ENCODE assay signal across 37 cellular contexts in the genomic region with DNA sequence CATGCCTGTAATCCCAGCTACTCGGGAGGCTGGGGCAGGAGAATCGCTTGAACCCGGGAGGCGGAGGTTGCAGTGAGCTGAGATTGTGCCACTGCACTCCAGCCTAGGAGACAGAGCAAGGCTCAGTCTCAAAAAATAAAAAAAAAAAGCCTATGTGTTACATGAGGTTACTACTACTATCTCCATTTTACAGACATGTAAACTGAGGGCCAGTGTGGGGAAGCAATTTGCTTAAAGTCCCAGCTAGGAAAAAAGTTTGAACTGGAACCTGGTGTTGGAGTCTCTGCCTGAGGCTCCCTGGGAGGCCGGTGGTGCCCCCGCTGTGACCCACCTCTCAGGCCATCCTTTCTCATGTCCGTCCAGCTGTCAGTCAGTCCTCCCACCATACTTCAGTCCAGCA. TPM values are rescaled to one million over a fixed set of nuclear protein-coding genes. Genes with fewer than 3 reads are reported as not detected.
"Had no signal": no experiment of that assay in that cellular context is flagged by ENCODE, and none has a peak within 500 bp of the region (broad histone marks: within the 10 kb centered on the region; RNA-seq: fewer than 3 reads in every experiment).

No MANE protein-coding gene starts in this region.

- H3K4me3 Mint-ChIP-seq: activated CD4-positive, alpha-beta T cell treated with anti-CD3 and anti-CD28 coated beads for 36 hours; activated CD4-positive, alpha-beta T cell treated with anti-CD3 and anti-CD28 coated beads, Interleukin-2, amount 10 ng/mL, durations not matched to agents 7 days and 5 days; activated CD8-positive, alpha-beta T cell treated with anti-CD3 and anti-CD28 coated beads, Interleukin-2, amount 10 ng/mL, durations not matched to agents 7 days and 5 days; activated naive CD4-positive, alpha-beta T cell treated with anti-CD3 and anti-CD28 coated beads, Interleukin-2, amount 50 U/mL, for 24 hours; activated naive CD8-positive, alpha-beta T cell treated with anti-CD3 and anti-CD28 coated beads, Interleukin-2, amount 10 ng/mL, durations not matched to agents 7 days and 5 days; central memory CD8-positive, alpha-beta T cell; T-helper 2 cell treated with Interferon-gamma antibody and Interleukin-4, amounts not matched to agents 5 μg/mL and 100 μg/mL, for 36 hours had no signal

- H3K36me3 ChIP-seq: ascending aorta, cardiac muscle cell had no signal

- ATAC-seq: activated CD4-positive, alpha-beta T cell treated with anti-CD3 and anti-CD28 coated beads for 36 hours; activated CD8-positive, alpha-beta T cell treated with anti-CD3 and anti-CD28 coated beads, Interleukin-2, amount 10 ng/mL, durations not matched to agents 7 days and 5 days; Right ventricle myocardium inferior had no signal

- H3K27ac Mint-ChIP-seq: activated CD4-positive, alpha-beta T cell treated with anti-CD3 and anti-CD28 coated beads for 36 hours; activated CD4-positive, alpha-beta T cell treated with anti-CD3 and anti-CD28 coated beads, Interleukin-2, amount 10 ng/mL, durations not matched to agents 7 days and 5 days; activated CD8-positive, alpha-beta T cell treated with anti-CD3 and anti-CD28 coated beads, Interleukin-2, amount 10 ng/mL, durations not matched to agents 7 days and 5 days; activated naive CD4-positive, alpha-beta T cell treated with anti-CD3 and anti-CD28 coated beads, Interleukin-2, amount 50 U/mL, for 24 hours; activated naive CD8-positive, alpha-beta T cell treated with anti-CD3 and anti-CD28 coated beads, Interleukin-2, amount 10 ng/mL, durations not matched to agents 7 days and 5 days; T-helper 2 cell treated with Interferon-gamma antibody and Interleukin-4, amounts not matched to agents 5 μg/mL and 100 μg/mL, for 36 hours had no signal

- H2AFZ ChIP-seq: PC-9 had no signal

- H3K4me3 ChIP-seq: ascending aorta, cardiac muscle cell, PC-9 had no signal

- H3K27ac ChIP-seq: ascending aorta, cardiac muscle cell, PC-9, RWPE1 had no signal

- H3K27me3 ChIP-seq: ascending aorta, cardiac muscle cell had no signal

- H3K36me3 Mint-ChIP-seq: activated naive CD4-positive, alpha-beta T cell treated with anti-CD3 and anti-CD28 coated beads, Interleukin-2, amount 50 U/mL, for 24 hours; activated naive CD8-positive, alpha-beta T cell treated with anti-CD3 and anti-CD28 coated beads, Interleukin-2, amount 10 ng/mL, durations not matched to agents 7 days and 5 days had no signal

- H3K4me1 ChIP-seq: ascending aorta had no signal

- H3K27me3 Mint-ChIP-seq: activated CD4-positive, alpha-beta T cell treated with anti-CD3 and anti-CD28 coated beads for 36 hours; activated CD4-positive, alpha-beta T cell treated with anti-CD3 and anti-CD28 coated beads, Interleukin-2, amount 10 ng/mL, durations not matched to agents 7 days and 5 days; activated naive CD4-positive, alpha-beta T cell treated with anti-CD3 and anti-CD28 coated beads, Interleukin-2, amount 50 U/mL, for 24 hours; central memory CD8-positive, alpha-beta T cell had no signal

- FAIRE-seq: RCC 7860, TTC549 had no signal

- H3K4me2 ChIP-seq: PC-9 had no signal

- H3K9me3 ChIP-seq: ascending aorta had no signal

- DNase-seq: activated CD4-positive, alpha-beta T cell treated with anti-CD3 and anti-CD28 coated beads for 36 hours; activated CD4-positive, alpha-beta T cell treated with anti-CD3 and anti-CD28 coated beads, Interleukin-2, amount 10 ng/mL, durations not matched to agents 7 days and 5 days; activated CD4-positive, alpha-beta T cell treated with anti-CD3 and anti-CD28 coated beads, Interleukin-2, amount 50 U/mL, for 48 hours; activated CD8-positive, alpha-beta T cell treated with anti-CD3 and anti-CD28 coated beads, Interleukin-2, amount 10 ng/mL, durations not matched to agents 7 days and 5 days; activated gamma-delta T cell; activated naive CD4-positive, alpha-beta T cell treated with Interleukin-2 at 50 U/mL for 16 hours; activated naive CD8-positive, alpha-beta T cell treated with anti-CD3 and anti-CD28 coated beads, Interleukin-2, amount 10 ng/mL, durations not matched to agents 7 days and 5 days; activated T-cell treated with anti-CD3 and anti-CD28 coated beads, Interleukin-2, amount 50 U/mL, for 48 hours; amygdala; KG1; MM.1S; NCI-H1092 treated with DMSO at 0.1 percent for 48 hours; NCI-H1417; NCI-H146; NCI-H187; NCI-H2029 treated with DMSO at 0.1 percent for 48 hours; NCI-H2107; NCI-H2171; NCI-H510A; NCI-H526; NCI-H748 treated with DMSO at 0.1 percent for 48 hours; NK-92 treated with Interleukin-12 subunit alpha and Interleukin-12 subunit beta, amount 100 ng/mL, for 24 hours; PC-9; SIG-M5; SW 1271; T-helper 1 cell had no signal

RNA-seq across cellular contexts. Expression of gene SLC13A2, which starts 4.5 kb away (rescaled TPM):
- total RNA-seq: activated CD4-positive, alpha-beta T cell treated with anti-CD3 and anti-CD28 coated beads for 36 hours; activated CD4-positive, alpha-beta T cell treated with anti-CD3 and anti-CD28 coated beads, Interleukin-2, amount 10 ng/mL, durations not matched to agents 7 days and 5 days; activated CD8-positive, alpha-beta T cell treated with anti-CD3 and anti-CD28 coated beads, Interleukin-2, amount 10 ng/mL, durations not matched to agents 7 days and 5 days; activated naive CD8-positive, alpha-beta T cell treated with anti-CD3 and anti-CD28 coated beads, Interleukin-2, amount 10 ng/mL, durations not matched to agents 7 days and 5 days; ascending aorta; cardiac muscle cell; LHCN-M2; PC-9; Right ventricle myocardium inferior; SK-MEL-5 had no signal
- polyA plus RNA-seq: cardiac muscle cell had no signal

RNA-seq across cellular contexts. Expression of gene FOXN1, which starts 28.2 kb away (rescaled TPM):
- total RNA-seq: activated CD4-positive, alpha-beta T cell treated with anti-CD3 and anti-CD28 coated beads for 36 hours; activated CD4-positive, alpha-beta T cell treated with anti-CD3 and anti-CD28 coated beads, Interleukin-2, amount 10 ng/mL, durations not matched to agents 7 days and 5 days; activated CD8-positive, alpha-beta T cell treated with anti-CD3 and anti-CD28 coated beads, Interleukin-2, amount 10 ng/mL, durations not matched to agents 7 days and 5 days; activated naive CD8-positive, alpha-beta T cell treated with anti-CD3 and anti-CD28 coated beads, Interleukin-2, amount 10 ng/mL, durations not matched to agents 7 days and 5 days; ascending aorta; LHCN-M2; PC-9; Right ventricle myocardium inferior; SK-MEL-5 had no signal
- polyA plus RNA-seq: cardiac muscle cell had no signal
